Comparison of ENCODE assay signal across 8 cellular contexts in genomic region chr2:26757873-26758789, GRCh38.
A peak's percentile ranks its signal among the peaks of the same experiment; 100 is the strongest.
DNase-seq lines count a peak whose midpoint lies in the region; ATAC-seq and TF ChIP-seq lines count a peak whose summit lies in the region.

No MANE protein-coding gene starts in this region.

- intact Hi-C loops in tibial artery (cut with DNase I; ENCODE audit: low total_unique reads) = no loop called here

- peak overlapping the region; percentile 60 for H3K9ac ChIP-seq in adipocyte (ENCODE audit: low read length)
- H3K9ac ChIP-seq in iPS-15b (ENCODE audit: low read depth, low read length) = peak overlapping the region; percentile 32

- TF ChIP-seq CTCF in tibial artery (IDR thresholded peaks at IDR 0.05) = no peak

- H3K4me3 ChIP-seq in adipocyte (ENCODE audit: low read length) = peak overlapping the region; percentile 62
- H3K4me3 ChIP-seq in iPS-15b (ENCODE audit: low read depth, low read length) = no peak overlapping the region
- H3K4me3 ChIP-seq in tibial artery = no peak overlapping the region

- H3K36me3 ChIP-seq in adipocyte (ENCODE audit: control insufficient read depth, insufficient read depth, low read length, severe bottlenecking) (no peaks in the 10 kb centered on the region), iPS-15b (ENCODE audit: control insufficient read depth, insufficient read depth, low read length) (no peaks in the 10 kb centered on the region), tibial artery (no peaks in the 10 kb centered on the region)

- H3K27me3 ChIP-seq in adipocyte (replicated peaks; ENCODE audit: control insufficient read depth, insufficient read depth, low read length) = no peaks in the 10 kb centered on the region
- H3K27me3 ChIP-seq in iPS-15b (ENCODE audit: control insufficient read depth, insufficient read depth, low read length) = no peaks in the 10 kb centered on the region
- H3K27me3 ChIP-seq in tibial artery = no peaks in the 10 kb centered on the region

- peak overlapping the region; percentile 11 to 38 for H3K27ac ChIP-seq in tibial artery

- no peaks in the 10 kb centered on the region for H3K9me3 ChIP-seq in adipocyte (ENCODE audit: control insufficient read depth, low read length)
- no peaks in the 10 kb centered on the region for H3K9me3 ChIP-seq in iPS-15b (ENCODE audit: control insufficient read depth, insufficient read depth, low read length)
- H3K9me3 ChIP-seq in tibial artery = no peaks in the 10 kb centered on the region

- H3K4me1 ChIP-seq in adipocyte (ENCODE audit: control insufficient read depth, insufficient read depth, low read length) (peaks cover 23% of the 10 kb centered on the region), iPS-15b (ENCODE audit: control insufficient read depth, insufficient read depth, low read length) (peaks cover 26% of the 10 kb centered on the region), tibial artery (peaks cover 0 to 16% (median 16%) of the 10 kb centered on the region in 4 donors)

- ATAC-seq in HG03432 (IDR thresholded peaks at IDR 0.05; ENCODE audit: unreplicated experiment) (peak; percentile 59), GM21367 (IDR thresholded peaks at IDR 0.05; ENCODE audit: unreplicated experiment) (no peak)

- peak; percentile 92 for DNase-seq in GM04503 (ENCODE audit: low read depth)
- DNase-seq in adipocyte (ENCODE audit: low read depth) = peak; percentile 87
- peak in 1 of 2 donors; percentile 54 for DNase-seq in tibial artery
- no peak for DNase-seq in NCI-H146 treated with DMSO at 0.1 percent for 48 hours (lab: John Stamatoyannopoulos, UW; ENCODE audit: unreplicated experiment)
- DNase-seq in activated effector memory CD4-positive, alpha-beta T cell treated with anti-CD3 and anti-CD28 coated beads, Interleukin-2, amount 50 U/mL, for 16 hours = no peak

Comparison
In these comparisons a context has a peak if more than half of its experiments do, and no peak if none do; other contexts are left out.
1. DNase-seq: peak in GM04503 (single experiment) and adipocyte (single experiment); none in NCI-H146 treated with DMSO at 0.1 percent for 48 hours (single experiment) and activated effector memory CD4-positive, alpha-beta T cell treated with anti-CD3 and anti-CD28 coated beads, Interleukin-2, amount 50 U/mL, for 16 hours (single experiment).